In the genomic region with DNA sequence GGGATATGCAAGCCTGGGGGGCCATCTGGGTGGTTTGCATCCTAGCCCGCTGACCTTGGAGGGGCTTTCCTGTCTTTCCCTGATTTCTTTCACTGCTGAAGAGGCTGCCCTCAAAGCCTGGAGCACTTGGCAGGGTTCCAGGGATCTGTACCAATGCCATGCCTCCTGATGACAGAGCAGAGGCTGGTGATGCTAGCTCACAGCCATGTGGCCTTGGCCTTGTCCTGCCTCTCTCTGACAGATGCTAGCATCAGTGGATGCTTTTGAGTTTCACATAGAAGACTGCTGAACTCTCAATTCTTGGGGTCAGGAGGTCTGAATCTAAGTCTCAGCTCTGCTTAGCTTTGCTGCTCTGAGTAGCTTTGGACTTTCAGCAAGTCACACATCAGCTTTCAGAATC, we compare ENCODE assay signal across 8 cellular contexts. TPM values are rescaled to one million over a fixed set of nuclear protein-coding genes. Genes with fewer than 3 reads are reported as not detected.
A peak's percentile ranks its signal among the peaks of the same experiment; 100 is the strongest.
DNase-seq lines count a peak whose midpoint lies in the region; ATAC-seq and TF ChIP-seq lines count a peak whose summit lies in the region.

No MANE protein-coding gene starts in this region.

- H3K36me3 ChIP-seq in MM.1S (replicated peaks; ENCODE audit: insufficient read depth, low read length) (no peaks in the 10 kb centered on the region), stomach (no peaks in the 10 kb centered on the region)

- H4K20me1 ChIP-seq in MM.1S (ENCODE audit: insufficient read depth, low read length): no peaks in the 10 kb centered on the region

- TF ChIP-seq EP300 in stomach (IDR thresholded peaks at IDR 0.05): no peak

- no peak overlapping the region for H2AFZ ChIP-seq in MM.1S (ENCODE audit: low read length)

- H3K4me3 ChIP-seq in MM.1S (ENCODE audit: low read length) (peak overlapping the region; percentile 52; the same call in 1 of the 2 replicates), stomach (no peak overlapping the region)

- no peak overlapping the region for H3K9ac ChIP-seq in MM.1S (ENCODE audit: low read length)

- H3K9me3 ChIP-seq in MM.1S (replicated peaks; ENCODE audit: insufficient read depth, low read length): no peaks in the 10 kb centered on the region
- no peaks in the 10 kb centered on the region for H3K9me3 ChIP-seq in stomach

- peak overlapping the region; percentile 78 for H3K4me2 ChIP-seq in MM.1S (ENCODE audit: low read depth, low read length)

- peak; percentile 37 for DNase-seq in COR-L47 (lab: John Stamatoyannopoulos, UW)
- peak; percentile 71 for DNase-seq in MM.1S
- peak; percentile 63 for DNase-seq in stomach
- no peak for DNase-seq in NK-92 (lab: John Stamatoyannopoulos, UW; ENCODE audit: unreplicated experiment)
- DNase-seq in COLO829 (ENCODE audit: low spot score): no peak
- DNase-seq in activated CD4-positive, CD25-positive, alpha-beta regulatory T cell (lab: John Stamatoyannopoulos, UW): no peak

- H3K9me2 ChIP-seq in MM.1S (replicated peaks; ENCODE audit: insufficient read depth, low read length): no peaks in the 10 kb centered on the region

- ATAC-seq in GM19452 (IDR thresholded peaks at IDR 0.05; ENCODE audit: unreplicated experiment) (peak; percentile 33), esophagus mucosa (peak; percentile 65)

- no peaks in the 10 kb centered on the region for H3K79me2 ChIP-seq in MM.1S (ENCODE audit: low read length)

- 90 to 100% (median 91%) methylated on average over 1 of the region's 1 CpG for WGBS in stomach, 5 donors

- peaks cover 24% of the 10 kb centered on the region for H3F3A ChIP-seq in MM.1S (ENCODE audit: insufficient read depth, low read length)

- intact Hi-C loops in stomach (cut with DNase I; ENCODE audit: low total_unique reads): no loop called here

- no peak for TF ChIP-seq CTCF in MM.1S (IDR thresholded peaks at IDR 0.05; ENCODE audit: low read length)
- TF ChIP-seq CTCF in stomach (IDR thresholded peaks at IDR 0.05): no peak

- H3K27me3 ChIP-seq in MM.1S (replicated peaks; ENCODE audit: insufficient read depth, low read length) (peaks cover 7% of the 10 kb centered on the region), stomach (no peaks in the 10 kb centered on the region)

- TF ChIP-seq POLR2A in stomach (IDR thresholded peaks at IDR 0.05): no peak

- H3K27ac ChIP-seq in MM.1S (ENCODE audit: low read length) (peak overlapping the region; percentile 50; the same call in 1 of the 2 replicates), stomach (peak overlapping the region in 3 of 5 donors; percentile 41 to 82 (median 66))

- peaks cover 23% of the 10 kb centered on the region for H3K4me1 ChIP-seq in MM.1S (ENCODE audit: low read length)
- peaks cover 14 to 19% (median 17%) of the 10 kb centered on the region in 4 donors for H3K4me1 ChIP-seq in stomach

RNA-seq across cellular contexts. Expression of a gene that starts 21.9 kb away (rescaled TPM):
- 75.8 TPM for total RNA-seq in esophagus mucosa
- 100 to 1,000 TPM in 1 of 5 donors, 10 to 100 TPM in 4; 39.7 to 125 (median 61.8) TPM for total RNA-seq in stomach
- polyA plus RNA-seq in stomach: 1 to 10 TPM; 4.0 to 8.2 (median 5.2) TPM

Comparison
In these comparisons a context has a peak if more than half of its experiments do, and no peak if none do; other contexts are left out.
1. DNase-seq: peak in COR-L47 (single experiment), MM.1S (single experiment) and stomach (single experiment); none in NK-92 (single experiment), COLO829 (single experiment) and activated CD4-positive, CD25-positive, alpha-beta regulatory T cell (0 of 4).